Comparison of ENCODE assay signal across 2 cellular contexts in genomic region chr9:134705786-134706185, GRCh38.
TF ChIP-seq lines count a peak whose summit lies in the region.

No MANE protein-coding gene starts in this region.

TF ChIP-seq in SK-N-SH, 30 proteins besides CTCF, POLR2A, EP300 and RAD21:
- no peak for TF ChIP-seq REST (IDR thresholded peaks at IDR 0.05; ENCODE audit: low read depth, low read length)
- no peak for TF ChIP-seq FOXM1 (IDR thresholded peaks at IDR 0.05; ENCODE audit: low read depth)
- no peak for TF ChIP-seq TEAD4 (IDR thresholded peaks at IDR 0.05; ENCODE audit: borderline replicate concordance, insufficient read depth)

TF ChIP-seq in SK-N-SH treated with all-trans-retinoic acid at 6 μM for 48 hours, 23 proteins besides CTCF, POLR2A, EP300 and RAD21 (continued from another document):
- TF ChIP-seq PATZ1 (CRISPR knock-in tag; IDR thresholded peaks at IDR 0.05; ENCODE audit: borderline replicate concordance) (no peak), RARB (CRISPR knock-in tag; IDR thresholded peaks at IDR 0.05) (no peak), TCF4 (CRISPR knock-in tag; IDR thresholded peaks at IDR 0.05; ENCODE audit: borderline replicate concordance) (no peak), TSHZ2 (CRISPR knock-in tag; IDR thresholded peaks at IDR 0.05) (no peak), ZNF8 (CRISPR knock-in tag; IDR thresholded peaks at IDR 0.05) (no peak), CSDC2 (CRISPR knock-in tag; IDR thresholded peaks at IDR 0.05) (no peak), SNAI2 (CRISPR knock-in tag; IDR thresholded peaks at IDR 0.05) (no peak), POU6F1 (CRISPR knock-in tag; IDR thresholded peaks at IDR 0.05; ENCODE audit: borderline replicate concordance, low read depth) (no peak), ZNF565 (CRISPR knock-in tag; conservative IDR thresholded peaks at IDR 0.05; ENCODE audit: low read depth) (no peak)
